In genomic region chr22:39300198-39300830, GRCh38 we compare ENCODE assay signal across 8 cellular contexts. TPM values are rescaled to one million over a fixed set of nuclear protein-coding genes. Genes with fewer than 3 reads are reported as not detected.
DNase-seq lines count a peak whose midpoint lies in the region; ATAC-seq and TF ChIP-seq lines count a peak whose summit lies in the region.

No MANE protein-coding gene starts in this region.

- DNase-seq in anterior cingulate cortex (lab: John Stamatoyannopoulos, UW) (peak in 33 of 58 donors; percentile 18 to 61 (median 39)), superior temporal gyrus (ENCODE audit: extremely low spot score) (peak; percentile 17), DMS114 treated with DMSO at 0.1 percent for 48 hours (lab: John Stamatoyannopoulos, UW; ENCODE audit: unreplicated experiment) (no peak), NK-92 (lab: John Stamatoyannopoulos, UW; ENCODE audit: unreplicated experiment) (no peak), GM10266 (ENCODE audit: extremely low spot score) (no peak)

- ATAC-seq in HG03520 (IDR thresholded peaks at IDR 0.05; ENCODE audit: unreplicated experiment) = no peak

- H3K9me3 ChIP-seq in HUES6 (ENCODE audit: control insufficient read depth, insufficient read depth, low read depth, low read length) (peaks cover 2% of the 10 kb centered on the region; the same call in 1 of the 2 replicates), liver (ENCODE audit: control insufficient read depth in 4 of 4, low read length in 3 of 4) (no peaks in the 10 kb centered on the region)

- WGBS in liver = 14% methylated on average over 19 of the region's 19 CpGs

- no peak overlapping the region; the same call in 1 of the 2 replicates for H3K27ac ChIP-seq in HUES6 (ENCODE audit: low read depth, low read length)
- H3K27ac ChIP-seq in liver (ENCODE audit: low read depth in 1 of 2, low read length in 2 of 2) = peak overlapping the region; percentile 55 to 63

- peaks cover 29% of the 10 kb centered on the region for H3K4me1 ChIP-seq in HUES6 (ENCODE audit: control insufficient read depth, insufficient read depth, low read length)
- H3K4me1 ChIP-seq in liver (ENCODE audit: control insufficient read depth in 4 of 4, insufficient read depth in 4 of 4, low read length in 3 of 4) = peaks cover 28 to 73% (median 60%) of the 10 kb centered on the region in 4 donors

- peak; percentile 5 for TF ChIP-seq CTCF in liver (IDR thresholded peaks at IDR 0.05; ENCODE audit: low read depth, low read length, missing input control)
- no peak for TF ChIP-seq CTCF in GM10266 (IDR thresholded peaks at IDR 0.05; ENCODE audit: control insufficient read depth, insufficient read depth, low read depth, missing control alignments)

- H3K4me3 ChIP-seq in HUES6 (ENCODE audit: low read depth, low read length) = no peak overlapping the region
- no peak overlapping the region for H3K4me3 ChIP-seq in liver (ENCODE audit: low read depth in 1 of 3, low read length in 3 of 3)

- H3K36me3 ChIP-seq in HUES6 (ENCODE audit: control insufficient read depth, insufficient read depth, low read length) (no peaks in the 10 kb centered on the region), liver (ENCODE audit: control insufficient read depth in 4 of 4, insufficient read depth in 3 of 4, low read depth in 1 of 4, low read length in 3 of 4) (no peaks in the 10 kb centered on the region)

- peak overlapping the region; percentile 13 for H3K9ac ChIP-seq in HUES6 (ENCODE audit: low read length)
- peak overlapping the region in 1 of 2 donors; percentile 50 for H3K9ac ChIP-seq in liver (ENCODE audit: low read depth in 1 of 2, low read length in 2 of 2)

- TF ChIP-seq RAD21 in liver (IDR thresholded peaks at IDR 0.05) = peak in 1 of 2 donors; percentile 26

- H3K27me3 ChIP-seq in HUES6 (ENCODE audit: control insufficient read depth, insufficient read depth, low read length) (no peaks in the 10 kb centered on the region), liver (ENCODE audit: control insufficient read depth in 4 of 4, insufficient read depth in 4 of 4, low read length in 3 of 4) (no peaks in the 10 kb centered on the region)

TF ChIP-seq in liver, 16 proteins besides CTCF, POLR2A, EP300 and RAD21:
- TF ChIP-seq GABPA (IDR thresholded peaks at IDR 0.05 in 1 of 2, conservative IDR thresholded peaks at IDR 0.05 in 1 of 2) (no peak), RXRA (IDR thresholded peaks at IDR 0.05) (peak in 1 of 2 donors; percentile 3), SP1 (IDR thresholded peaks at IDR 0.05) (no peak)

RNA-seq across cellular contexts. Expression of gene RPL3, which starts 19.1 kb away (rescaled TPM):
- total RNA-seq in liver = 1,000 to 10,000 TPM in 1 of 2 donors, 100 to 1,000 TPM in 1; 998 to 1,767 TPM
- polyA plus RNA-seq in liver = 1,000 to 10,000 TPM in 1 of 2 donors, 100 to 1,000 TPM in 1; 580 to 1,370 TPM

RNA-seq across cellular contexts. Expression of gene SYNGR1, which starts 49.5 kb away (rescaled TPM):
- total RNA-seq in liver = 10 to 100 TPM in 1 of 2 donors, 1 to 10 TPM in 1; 1.8 to 21.9 TPM
- polyA plus RNA-seq in liver = 1 to 10 TPM; 3.6 to 6.7 TPM

RNA-seq across cellular contexts. Expression of gene PDGFB, which starts 55.5 kb away (rescaled TPM):
- total RNA-seq in liver = 1 to 10 TPM in 1 of 2 donors, under 1 TPM in 1; 0.98 to 2.5 TPM
- 1 to 10 TPM in 1 of 2 donors, under 1 TPM in 1; 0.25 to 4.5 TPM for polyA plus RNA-seq in liver

Comparison
In these comparisons a context has a peak if more than half of its experiments do, and no peak if none do; other contexts are left out.
1. DNase-seq: peak in anterior cingulate cortex (33 of 58) and superior temporal gyrus (single experiment); none in DMS114 treated with DMSO at 0.1 percent for 48 hours (single experiment), NK-92 (single experiment) and GM10266 (single experiment).